12 cellular contexts compared by ENCODE assay signal in genomic region chr6:93087606-93088005, GRCh38.
A peak's percentile ranks its signal among the peaks of the same experiment; 100 is the strongest.
DNase-seq lines count a peak whose midpoint lies in the region; ATAC-seq and TF ChIP-seq lines count a peak whose summit lies in the region.
"Had no signal": no experiment of that assay in that cellular context is flagged by ENCODE, and none has a peak within 500 bp of the region (broad histone marks: within the 10 kb centered on the region; RNA-seq: fewer than 3 reads in every experiment).

No MANE protein-coding gene starts in this region.

- CTCF ChIA-PET in HEK293 (lab: Yijun Ruan, JAX) = interaction anchor here (0.7 to 1.3 kb wide), 3 partner anchors 10 to 617 kb away, joined by 3 to 4 read pairs (median 3); no protein-coding TSS in a partner anchor

- H3K4me3 ChIP-seq in HEK293 (ENCODE audit: low read depth, low read length) = no peak overlapping the region
- no peak overlapping the region for H3K4me3 ChIP-seq in esophagus muscularis mucosa
- H3K4me3 ChIP-seq in aorta (ENCODE audit: low read length in 2 of 2) = no peak overlapping the region

- H3K27me3 ChIP-seq in esophagus muscularis mucosa (no peaks in the 10 kb centered on the region), aorta (ENCODE audit: control insufficient read depth in 1 of 2, insufficient read depth in 2 of 2, low read length in 1 of 2) (no peaks in the 10 kb centered on the region)

- H3K27ac ChIP-seq in HEK293 (ENCODE audit: extremely low read depth, low read depth, low read length) = no peak overlapping the region
- H3K27ac ChIP-seq in esophagus muscularis mucosa (replicated peaks in 1 of 4) = peak overlapping the region; percentile 10 to 64 (median 50)
- no peak overlapping the region for H3K27ac ChIP-seq in aorta (ENCODE audit: low read depth in 1 of 2, low read length in 2 of 2)

- POLR2A ChIA-PET in HEK293 (lab: Yijun Ruan, JAX) = interaction anchor here (2.6 kb wide), 1 partner anchor 331 kb away, joined by 29 read pairs; the partner anchor contains the start of gene EPHA7

- TF ChIP-seq POLR2A in esophagus muscularis mucosa (IDR thresholded peaks at IDR 0.05; ENCODE audit: low read depth) = no peak

- TF ChIP-seq CTCF in HEK293 (tag by site-specific recombination; IDR thresholded peaks at IDR 0.05) (no peak), esophagus muscularis mucosa (IDR thresholded peaks at IDR 0.05) (no peak), GM10266 (IDR thresholded peaks at IDR 0.05; ENCODE audit: control insufficient read depth, insufficient read depth, low read depth, missing control alignments) (no peak)

- no peaks in the 10 kb centered on the region for H3K9me3 ChIP-seq in HEK293 (ENCODE audit: control insufficient read depth, insufficient read depth, low read depth, low read length)
- no peaks in the 10 kb centered on the region for H3K9me3 ChIP-seq in esophagus muscularis mucosa
- no peaks in the 10 kb centered on the region for H3K9me3 ChIP-seq in aorta (ENCODE audit: control insufficient read depth, low read length)

- DNase-seq in NCI-H2081 (lab: John Stamatoyannopoulos, UW) (peak; percentile 3 to 60), NCI-H2081 treated with DMSO at 0.1 percent for 48 hours (lab: John Stamatoyannopoulos, UW) (no peak), esophagus muscularis mucosa (ENCODE audit: extremely low spot score) (no peak), aorta (no peak), NCI-H187 (lab: John Stamatoyannopoulos, UW) (no peak), GM10266 (ENCODE audit: extremely low spot score) (no peak)
- DNase-seq: C1 segment of cervical spinal cord; CD4-positive, alpha-beta T cell; DMS79; GOT3; H9 had no signal

- no peaks in the 10 kb centered on the region for H3K36me3 ChIP-seq in HEK293 (ENCODE audit: control insufficient read depth in 2 of 2, insufficient read depth in 1 of 2, low read length in 2 of 2)
- no peaks in the 10 kb centered on the region for H3K36me3 ChIP-seq in esophagus muscularis mucosa
- H3K36me3 ChIP-seq in aorta (ENCODE audit: control insufficient read depth in 1 of 2, insufficient read depth in 2 of 2, low read length in 1 of 2) = no peaks in the 10 kb centered on the region

- intact Hi-C loops in esophagus muscularis mucosa (cut with DNase I) (loop anchor here (10.0 kb wide), 1 partner anchor 327 kb away; the partner anchor contains the start of gene EPHA7), aorta (cut with DNase I) (no loop called here)

- H3K4me1 ChIP-seq in HEK293 (ENCODE audit: control insufficient read depth, insufficient read depth, low read length) (peaks cover 23% of the 10 kb centered on the region), esophagus muscularis mucosa (peaks cover 0 to 53% (median 37%) of the 10 kb centered on the region in 4 donors), aorta (ENCODE audit: control insufficient read depth in 1 of 2, insufficient read depth in 2 of 2, low read length in 2 of 2) (no peaks in the 10 kb centered on the region)

- ATAC-seq in aorta (ENCODE audit: low FRiP score) = no peak

- 40% methylated on average over 2 of the region's 2 CpGs for WGBS in esophagus muscularis mucosa
- 79 to 90% methylated on average over 2 of the region's 2 CpGs for WGBS in aorta, 2 donors

- TF ChIP-seq EP300 in esophagus muscularis mucosa (IDR thresholded peaks at IDR 0.05) = no peak

TF ChIP-seq in HEK293, 187 proteins besides CTCF, POLR2A, EP300 and RAD21:
- TF ChIP-seq GFI1B (tag by site-specific recombination; IDR thresholded peaks at IDR 0.05) = no peak
- TF ChIP-seq ZSCAN30 (tag by site-specific recombination; IDR thresholded peaks at IDR 0.05) = no peak
- 0 out of 2 replicates have a peak, but pooled peaks have one; percentile 8 for TF ChIP-seq IKZF3 (tag by site-specific recombination; IDR thresholded peaks at IDR 0.05)
- TF ChIP-seq GLI2 (tag by site-specific recombination; IDR thresholded peaks at IDR 0.05; ENCODE audit: borderline replicate concordance, low read depth) = no peak
- TF ChIP-seq SP7 (tag by site-specific recombination; IDR thresholded peaks at IDR 0.05) = peak; percentile 94
- TF ChIP-seq ZNF366 (tag by site-specific recombination; conservative IDR thresholded peaks at IDR 0.05) = 0 out of 2 replicates have a peak, but pooled peaks have one; percentile 10

Comparison
In these comparisons a context has a peak if more than half of its experiments do, and no peak if none do; other contexts are left out.
1. DNase-seq: peak in NCI-H2081 (2 of 2); none in NCI-H2081 treated with DMSO at 0.1 percent for 48 hours (single experiment), esophagus muscularis mucosa (single experiment), aorta (0 of 2), NCI-H187 (0 of 2) and GM10266 (single experiment).
2. H3K27ac ChIP-seq: peak in esophagus muscularis mucosa (4 of 4); none in HEK293 (single experiment) and aorta (0 of 2).